8 cellular contexts compared by ENCODE assay signal in the genomic region with DNA sequence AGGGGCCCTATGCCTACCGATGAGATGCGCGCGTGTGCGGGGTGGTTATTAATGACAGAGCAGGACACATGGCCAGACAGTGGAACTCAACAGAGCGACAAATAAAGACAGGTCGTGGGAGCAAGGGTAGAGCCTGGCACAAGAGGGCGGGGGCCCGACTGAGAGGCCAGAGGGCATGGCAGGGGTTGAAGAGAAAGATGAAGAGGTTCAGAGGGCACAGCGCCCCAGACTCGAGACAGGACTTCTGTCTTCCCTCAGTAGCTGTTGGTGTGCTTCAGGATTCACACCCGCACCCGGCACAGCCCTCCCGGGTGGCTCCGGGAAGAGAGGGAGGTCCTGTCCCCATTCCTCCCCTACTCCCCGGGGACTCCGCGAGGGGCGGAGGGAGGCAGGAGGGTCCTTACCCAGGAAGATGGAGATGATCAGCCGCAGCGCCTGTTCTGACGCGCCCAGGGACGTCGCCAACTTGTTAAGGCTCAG. TPM values are rescaled to one million over a fixed set of nuclear protein-coding genes. Genes with fewer than 3 reads are reported as not detected.
DNase-seq lines count a peak whose midpoint lies in the region; ATAC-seq, FAIRE-seq and TF ChIP-seq lines count a peak whose summit lies in the region.

No MANE protein-coding gene starts in this region.

- CTCF ChIA-PET in H1 (lab: Charles Lee; ENCODE audit: partially characterized antibody) = interaction anchor here (0.8 to 3.4 kb wide), 17 partner anchors 9 to 146 kb away, joined by 3 to 14 read pairs (median 4); partner anchors contain the start of genes C1R and C1RL
- CTCF ChIA-PET in naive thymus-derived CD4-positive, alpha-beta T cell (lab: Charles Lee) = interaction anchor here (0.5 to 1.9 kb wide), 11 partner anchors 9 to 711 kb away, joined by 3 to 12 read pairs (median 4); partner anchors contain the start of genes C12orf57, C1RL, CDCA3 and RNU7-1

- H4K8ac ChIP-seq in H1 (ENCODE audit: extremely low read depth, insufficient read depth, low read length) = peak overlapping the region; percentile 92; the same call in 1 of the 2 replicates

- 0 out of 2 replicates have a peak, but pooled peaks cover 3% of the 10 kb centered on the region for H3K23me2 ChIP-seq in H1 (ENCODE audit: low read depth, low read length)

- peak; percentile 28 for ATAC-seq in HG02943 (IDR thresholded peaks at IDR 0.05; ENCODE audit: low read depth, unreplicated experiment)
- ATAC-seq in naive thymus-derived CD4-positive, alpha-beta T cell = peak; percentile 1

- peak overlapping the region; percentile 92 to 95 (median 93) for H3K27ac ChIP-seq in Peyer's patch
- peak overlapping the region; percentile 42; the same call in 1 of the 2 replicates for H3K27ac ChIP-seq in H1 (ENCODE audit: low read depth, low read length)
- peak overlapping the region; percentile 89 for H3K27ac ChIP-seq in naive thymus-derived CD4-positive, alpha-beta T cell (ENCODE audit: low read depth, low read length)

- H3K4ac ChIP-seq in H1 (replicated peaks; ENCODE audit: insufficient read length, low read depth, low read length) = peak overlapping the region; percentile 80

- H3K9me3 ChIP-seq in Peyer's patch (no peaks in the 10 kb centered on the region), H1 (ENCODE audit: insufficient read depth in 2 of 2, low read depth in 1 of 2, low read length in 1 of 2) (no peaks in the 10 kb centered on the region)
- no peaks in the 10 kb centered on the region for H3K9me3 ChIP-seq in naive thymus-derived CD4-positive, alpha-beta T cell (ENCODE audit: control insufficient read depth in 2 of 3, low read length in 3 of 3)

- peak overlapping the region; percentile 93 for H3K4me3 Mint-ChIP-seq in activated naive CD4-positive, alpha-beta T cell treated with anti-CD3 and anti-CD28 coated beads, Interleukin-2, amount 50 U/mL, for 24 hours
- H3K4me3 Mint-ChIP-seq in naive thymus-derived CD4-positive, alpha-beta T cell = peak overlapping the region; percentile 84 to 100 (median 94)

- H3K36me3 Mint-ChIP-seq in activated naive CD4-positive, alpha-beta T cell treated with anti-CD3 and anti-CD28 coated beads, Interleukin-2, amount 50 U/mL, for 24 hours = peaks cover 2% of the 10 kb centered on the region
- H3K36me3 Mint-ChIP-seq in naive thymus-derived CD4-positive, alpha-beta T cell = peaks cover 0 to 6% (median 2%) of the 10 kb centered on the region in 5 donors

- peak overlapping the region; percentile 83 for H3K18ac ChIP-seq in H1 (ENCODE audit: extremely low read depth, low read length)

- peaks cover 8% of the 10 kb centered on the region; the same call in 1 of the 2 replicates for H3K79me1 ChIP-seq in H1 (ENCODE audit: low read depth, low read length)

- H3K4me1 ChIP-seq in Peyer's patch (peaks cover 0 to 36% (median 4%) of the 10 kb centered on the region in 4 donors), H1 (replicated peaks in 1 of 4; ENCODE audit: control insufficient read depth in 3 of 4, insufficient read depth in 4 of 4, low read length in 3 of 4) (peaks cover 0 to 3% (median under 1%) of the 10 kb centered on the region in 4 experiments; a peak in 2 of 7 replicates)
- peaks cover 11 to 12% of the 10 kb centered on the region in 2 donors for H3K4me1 ChIP-seq in naive thymus-derived CD4-positive, alpha-beta T cell (ENCODE audit: control insufficient read depth in 2 of 2, insufficient read depth in 2 of 2, low read length in 2 of 2)

- TF ChIP-seq CTCF in Peyer's patch (IDR thresholded peaks at IDR 0.05) = no peak
- TF ChIP-seq CTCF in H1 (IDR thresholded peaks at IDR 0.05; ENCODE audit: control extremely low read depth in 1 of 3, insufficient read depth in 1 of 3, low read depth in 1 of 3, low read length in 3 of 3) = no peak
- no peak for TF ChIP-seq CTCF in GM13976 (IDR thresholded peaks at IDR 0.05; ENCODE audit: borderline replicate concordance, control extremely low read depth, extremely low read depth, insufficient read depth, missing control alignments)

- H2AFZ ChIP-seq in H1 (ENCODE audit: low read length) = peak overlapping the region; percentile 20; the same call in 1 of the 2 replicates

- peak overlapping the region; percentile 54 to 85 (median 68) for H3K9ac ChIP-seq in H1 (replicated peaks in 1 of 4; ENCODE audit: extremely low read depth in 1 of 4, low read depth in 3 of 4, low read length in 3 of 4)

- no peaks in the 10 kb centered on the region for H3K27me3 ChIP-seq in Peyer's patch
- no peaks in the 10 kb centered on the region for H3K27me3 ChIP-seq in H1 (replicated peaks in 1 of 4; ENCODE audit: control insufficient read depth in 3 of 4, extremely low read depth in 1 of 4, insufficient read depth in 3 of 4, low read length in 3 of 4)
- H3K27me3 ChIP-seq in naive thymus-derived CD4-positive, alpha-beta T cell (ENCODE audit: control insufficient read depth in 2 of 2, insufficient read depth in 2 of 2, low read length in 2 of 2) = no peaks in the 10 kb centered on the region

- H3K9me3 Mint-ChIP-seq in activated naive CD4-positive, alpha-beta T cell treated with anti-CD3 and anti-CD28 coated beads, Interleukin-2, amount 50 U/mL, for 24 hours = no peaks in the 10 kb centered on the region
- no peaks in the 10 kb centered on the region for H3K9me3 Mint-ChIP-seq in naive thymus-derived CD4-positive, alpha-beta T cell

- H3K36me3 ChIP-seq in Peyer's patch (peaks cover 0 to 9% (median 0%) of the 10 kb centered on the region in 3 donors), H1 (ENCODE audit: control insufficient read depth in 2 of 4, insufficient read depth in 4 of 4, low read length in 3 of 4) (peaks cover 0 to 3% (median 0%) of the 10 kb centered on the region in 4 experiments; a peak in 1 of 8 replicates)
- H3K36me3 ChIP-seq in naive thymus-derived CD4-positive, alpha-beta T cell (ENCODE audit: control insufficient read depth in 2 of 3, insufficient read depth in 3 of 3, low read length in 3 of 3) = peaks cover 0 to 14% (median 0%) of the 10 kb centered on the region in 3 experiments

- peak overlapping the region; percentile 91 for H4K91ac ChIP-seq in H1 (replicated peaks; ENCODE audit: insufficient read length, low read length)

- H3K79me2 ChIP-seq in H1 (ENCODE audit: control insufficient read depth in 1 of 2, insufficient read depth in 2 of 2, low read length in 2 of 2) = peaks cover 0 to 27% of the 10 kb centered on the region in 2 experiments; a peak in 2 of 4 replicates

- no peak for DNase-seq in activated naive CD4-positive, alpha-beta T cell (lab: John Stamatoyannopoulos, UW)
- DNase-seq in Peyer's patch (peak in 1 of 3 donors; percentile 72), H1 (ENCODE audit: low read depth in 1 of 2, low spot score in 2 of 2) (no peak), NCI-H226 (no peak), GM13976 (ENCODE audit: low spot score) (no peak)
- no peak for DNase-seq in naive thymus-derived CD4-positive, alpha-beta T cell

- no peak overlapping the region for H2BK120ac ChIP-seq in H1 (replicated peaks; ENCODE audit: low read depth, low read length)

- no peak overlapping the region for H2AK5ac ChIP-seq in H1 (ENCODE audit: low read depth, low read length)

- H3K4me2 ChIP-seq in H1 (ENCODE audit: insufficient read depth in 1 of 2, low read depth in 2 of 2, low read length in 2 of 2) = peak overlapping the region; percentile 84 to 87

- no peak for TF ChIP-seq POLR2A in Peyer's patch (IDR thresholded peaks at IDR 0.05)
- TF ChIP-seq POLR2A in H1 (IDR thresholded peaks at IDR 0.05; ENCODE audit: control extremely low read depth in 1 of 2, low read depth in 2 of 2, low read length in 2 of 2) = no peak; a peak in 1 of 3 replicates

- H3K4me1 Mint-ChIP-seq in activated naive CD4-positive, alpha-beta T cell treated with anti-CD3 and anti-CD28 coated beads, Interleukin-2, amount 50 U/mL, for 24 hours = peaks cover 43% of the 10 kb centered on the region
- peaks cover 29 to 52% (median 47%) of the 10 kb centered on the region in 7 donors for H3K4me1 Mint-ChIP-seq in naive thymus-derived CD4-positive, alpha-beta T cell

- FAIRE-seq in H1 (lab: Jason Lieb, UNC) = no peak

- TF ChIP-seq EP300 in H1 (IDR thresholded peaks at IDR 0.05; ENCODE audit: borderline replicate concordance in 1 of 2, low read depth in 2 of 2, low read length in 2 of 2) = no peak

- no peak overlapping the region for H3K14ac ChIP-seq in H1 (ENCODE audit: insufficient read length)

- H3K27ac Mint-ChIP-seq in activated naive CD4-positive, alpha-beta T cell treated with anti-CD3 and anti-CD28 coated beads, Interleukin-2, amount 50 U/mL, for 24 hours = peak overlapping the region; percentile 59
- peak overlapping the region; percentile 75 to 96 (median 93) for H3K27ac Mint-ChIP-seq in naive thymus-derived CD4-positive, alpha-beta T cell

- H3K56ac ChIP-seq in H1 (replicated peaks; ENCODE audit: insufficient read length, low read depth, low read length) = peak overlapping the region; percentile 87

- peak overlapping the region; percentile 65 to 87 (median 74) for H3K4me3 ChIP-seq in Peyer's patch
- peak overlapping the region; percentile 74 to 91 (median 80) for H3K4me3 ChIP-seq in H1 (ENCODE audit: extremely low read depth in 1 of 4, insufficient read depth in 2 of 4, low read depth in 3 of 4, low read length in 4 of 4)
- peak overlapping the region; percentile 95 for H3K4me3 ChIP-seq in naive thymus-derived CD4-positive, alpha-beta T cell (ENCODE audit: low read length)

- no peaks in the 10 kb centered on the region for H3K27me3 Mint-ChIP-seq in activated naive CD4-positive, alpha-beta T cell treated with anti-CD3 and anti-CD28 coated beads, Interleukin-2, amount 50 U/mL, for 24 hours
- H3K27me3 Mint-ChIP-seq in naive thymus-derived CD4-positive, alpha-beta T cell = no peaks in the 10 kb centered on the region

- in situ Hi-C loops in GM13976 (cut with MboI; ENCODE audit: low sequenced_read_pairs, unreplicated experiment) = no loop called here

- H2BK20ac ChIP-seq in H1 (ENCODE audit: low read length) = no peak overlapping the region

- no peak for TF ChIP-seq RAD21 in H1 (IDR thresholded peaks at IDR 0.05 in 1 of 2, conservative IDR thresholded peaks at IDR 0.05 in 1 of 2; ENCODE audit: low read depth in 2 of 2, low read length in 2 of 2)

- no peak overlapping the region for H3K23ac ChIP-seq in H1 (ENCODE audit: insufficient read length)

- peak overlapping the region; percentile 75; the same call in 1 of the 2 replicates for H2BK12ac ChIP-seq in H1 (ENCODE audit: low read depth, low read length)

- H4K20me1 ChIP-seq in H1 (replicated peaks in 1 of 2; ENCODE audit: control insufficient read depth in 1 of 2, insufficient read depth in 2 of 2, low read length in 2 of 2) = peaks cover 2 to 7% of the 10 kb centered on the region in 2 experiments

- WGBS in H1 (ENCODE audit: extremely low coverage in 1 of 2, insufficient coverage in 1 of 2, insufficient read length in 1 of 2, insufficient replicate concordance in 2 of 2, low coverage in 1 of 2, low lambda C conversion rate in 2 of 2, missing lambda C conversion rate in 1 of 2), 2 experiments = 2% methylated on average over 22 of the region's 25 CpGs; no CpG with 5 or more reads in 1 of the 2 experiments

- H2BK15ac ChIP-seq in H1 (ENCODE audit: low read length) = peak overlapping the region; percentile 81; the same call in 1 of the 2 replicates

- peak overlapping the region; percentile 94 for H2BK5ac ChIP-seq in H1 (ENCODE audit: low read depth, low read length)

- H4K5ac ChIP-seq in H1 (ENCODE audit: insufficient read length, low read depth, low read length) = peak overlapping the region; percentile 62

- POLR2A ChIA-PET in H1 (lab: Charles Lee; ENCODE audit: partially characterized antibody) = interaction anchor here (1.0 to 3.6 kb wide), 11 partner anchors 13 to 150 kb away, joined by 3 to 27 read pairs (median 6); partner anchors contain the start of genes C12orf57, C1RL, RNU7-1 and TPI1
- POLR2A ChIA-PET in naive thymus-derived CD4-positive, alpha-beta T cell (lab: Charles Lee) = interaction anchor here (0.5 to 3.0 kb wide), 10 partner anchors 42 to 146 kb away, joined by 3 to 19 read pairs (median 4); partner anchors contain the start of genes C12orf57 and RNU7-1

- intact Hi-C loops in naive thymus-derived CD4-positive, alpha-beta T cell (cut with micrococcal nuclease) = loop anchor here (1.0 to 2.0 kb wide), 21 partner anchors 25 to 1679 kb away; partner anchors contain the start of genes C12orf57 (in 2 of the 2), C1R (in 2 of the 2), EMG1 (in 2 of the 2) and PEX5 (in 2 of the 2)

RNA-seq across cellular contexts. Expression of gene LPCAT3, which starts 0.4 kb away (rescaled TPM):
- total RNA-seq in Peyer's patch = 100 to 1,000 TPM in 3 of 4 donors, 10 to 100 TPM in 1; 18.2 to 230 (median 179) TPM
- 55.2 and 55.8 TPM in 2 replicates for total RNA-seq in H1 (2021; fragmentation: NEBNext Ultra II Directional; extraction: Animal tissue kit (Norgen Biotek cat#: 25700))
- polyA plus RNA-seq in H1 (2011; rRNA removed) = 69.5 and 70.4 TPM in 2 replicates
- polyA plus RNA-seq in H1 (2011; cell fraction: cytosol; rRNA removed) = 57.4 TPM
- 43.4 TPM for polyA plus RNA-seq in H1 (2011; cell fraction: nucleus; rRNA removed)
- 44.4 to 58.3 TPM (median 52.3 TPM) in 4 replicates for polyA plus RNA-seq in H1 (2012, experiment 1 of 2)
- polyA plus RNA-seq in H1 (2012, experiment 2 of 2) = 64.6 TPM
- polyA plus RNA-seq in H1 (2013, experiment 1 of 2) = 62.9 TPM
- polyA plus RNA-seq in H1 (2013, experiment 2 of 2) = 71.6 TPM
- polyA minus RNA-seq in H1 (2011; rRNA and poly(A)+ RNA removed) = 71.5 and 74.5 TPM in 2 replicates
- polyA minus RNA-seq in H1 (2011; cell fraction: cytosol; rRNA and poly(A)+ RNA removed) = 30.5 TPM
- polyA minus RNA-seq in H1 (2011; cell fraction: nucleus; rRNA and poly(A)+ RNA removed) = 53.1 TPM
- total RNA-seq in naive thymus-derived CD4-positive, alpha-beta T cell = 10 to 100 TPM; 16.7 to 37.9 (median 27.1) TPM
- polyA plus RNA-seq in naive thymus-derived CD4-positive, alpha-beta T cell = 10 to 100 TPM; 20.5 to 28.4 TPM

RNA-seq across cellular contexts. Expression of gene C1S, which starts 42.6 kb away (rescaled TPM):
- total RNA-seq in Peyer's patch = 100 to 1,000 TPM in 2 of 4 donors, 10 to 100 TPM in 2; 55.9 to 187 (median 108) TPM
- total RNA-seq in H1 (2021; fragmentation: NEBNext Ultra II Directional; extraction: Animal tissue kit (Norgen Biotek cat#: 25700)) = 5.0 and 7.3 TPM in 2 replicates
- polyA plus RNA-seq in H1 (2011; rRNA removed) = 3.5 and 4.4 TPM in 2 replicates
- 5.3 TPM for polyA plus RNA-seq in H1 (2011; cell fraction: cytosol; rRNA removed)
- 8.3 TPM for polyA plus RNA-seq in H1 (2011; cell fraction: nucleus; rRNA removed)
- polyA plus RNA-seq in H1 (2012, experiment 1 of 2) = 6.8 to 8.0 TPM (median 7.2 TPM) in 4 replicates
- polyA plus RNA-seq in H1 (2012, experiment 2 of 2) = 1.6 TPM
- 7.8 TPM for polyA plus RNA-seq in H1 (2013, experiment 1 of 2)
- polyA plus RNA-seq in H1 (2013, experiment 2 of 2) = 8.1 TPM
- polyA minus RNA-seq in H1 (2011; rRNA and poly(A)+ RNA removed) = 5.7 and 6.4 TPM in 2 replicates
- 1.1 TPM for polyA minus RNA-seq in H1 (2011; cell fraction: cytosol; rRNA and poly(A)+ RNA removed)
- 7.2 TPM for polyA minus RNA-seq in H1 (2011; cell fraction: nucleus; rRNA and poly(A)+ RNA removed)
- 1 to 10 TPM; 2.0 to 3.9 (median 3.0) TPM for total RNA-seq in naive thymus-derived CD4-positive, alpha-beta T cell
- polyA plus RNA-seq in naive thymus-derived CD4-positive, alpha-beta T cell = not detected

RNA-seq across cellular contexts. Expression of gene EMG1, which starts 47.2 kb away (rescaled TPM):
- 10 to 100 TPM in 3 of 4 donors, 1 to 10 TPM in 1; 9.1 to 24.8 (median 18.3) TPM for total RNA-seq in Peyer's patch
- total RNA-seq in H1 (2021; fragmentation: NEBNext Ultra II Directional; extraction: Animal tissue kit (Norgen Biotek cat#: 25700)) = 82.9 and 84.2 TPM in 2 replicates
- 54.3 and 64.3 TPM in 2 replicates for polyA plus RNA-seq in H1 (2011; rRNA removed)
- polyA plus RNA-seq in H1 (2011; cell fraction: cytosol; rRNA removed) = 83.3 TPM
- polyA plus RNA-seq in H1 (2011; cell fraction: nucleus; rRNA removed) = 37.2 TPM
- polyA plus RNA-seq in H1 (2012, experiment 1 of 2) = 78.1 to 120 TPM (median 97.6 TPM) in 4 replicates
- polyA plus RNA-seq in H1 (2012, experiment 2 of 2) = 39.8 TPM
- polyA plus RNA-seq in H1 (2013, experiment 1 of 2) = 66.1 TPM
- 65.0 TPM for polyA plus RNA-seq in H1 (2013, experiment 2 of 2)
- 30.4 and 39.9 TPM in 2 replicates for polyA minus RNA-seq in H1 (2011; rRNA and poly(A)+ RNA removed)
- polyA minus RNA-seq in H1 (2011; cell fraction: cytosol; rRNA and poly(A)+ RNA removed) = 23.6 TPM
- polyA minus RNA-seq in H1 (2011; cell fraction: nucleus; rRNA and poly(A)+ RNA removed) = 32.0 TPM
- total RNA-seq in naive thymus-derived CD4-positive, alpha-beta T cell = 10 to 100 TPM; 25.7 to 69.5 (median 63.2) TPM
- polyA plus RNA-seq in naive thymus-derived CD4-positive, alpha-beta T cell = 10 to 100 TPM; 64.1 to 72.5 TPM

RNA-seq across cellular contexts. Expression of gene PHB2, which starts 47.4 kb away (rescaled TPM):
- 100 to 1,000 TPM; 162 to 219 (median 174) TPM for total RNA-seq in Peyer's patch
- total RNA-seq in H1 (2021; fragmentation: NEBNext Ultra II Directional; extraction: Animal tissue kit (Norgen Biotek cat#: 25700)) = 360 and 368 TPM in 2 replicates
- polyA plus RNA-seq in H1 (2011; rRNA removed) = 579 and 626 TPM in 2 replicates
- 622 TPM for polyA plus RNA-seq in H1 (2011; cell fraction: cytosol; rRNA removed)
- polyA plus RNA-seq in H1 (2011; cell fraction: nucleus; rRNA removed) = 570 TPM
- polyA plus RNA-seq in H1 (2012, experiment 1 of 2) = 317 to 409 TPM (median 397 TPM) in 4 replicates
- 565 TPM for polyA plus RNA-seq in H1 (2012, experiment 2 of 2)
- 552 TPM for polyA plus RNA-seq in H1 (2013, experiment 1 of 2)
- 493 TPM for polyA plus RNA-seq in H1 (2013, experiment 2 of 2)
- polyA minus RNA-seq in H1 (2011; rRNA and poly(A)+ RNA removed) = 282 and 291 TPM in 2 replicates
- 137 TPM for polyA minus RNA-seq in H1 (2011; cell fraction: cytosol; rRNA and poly(A)+ RNA removed)
- polyA minus RNA-seq in H1 (2011; cell fraction: nucleus; rRNA and poly(A)+ RNA removed) = 195 TPM
- 100 to 1,000 TPM; 132 to 209 (median 146) TPM for total RNA-seq in naive thymus-derived CD4-positive, alpha-beta T cell
- 100 to 1,000 TPM; 113 to 121 TPM for polyA plus RNA-seq in naive thymus-derived CD4-positive, alpha-beta T cell

Comparison
In these comparisons a context has a peak if more than half of its experiments do, and no peak if none do; other contexts are left out.
1. H3K27ac ChIP-seq: peak in every context shown above with its lines; median percentile 93 in Peyer's patch; 89 in naive thymus-derived CD4-positive, alpha-beta T cell; 42 in H1.